ENCODE assay signal across 8 cellular contexts in genomic region chr3:178084938-178085816, GRCh38.
A peak's percentile ranks its signal among the peaks of the same experiment; 100 is the strongest.
DNase-seq lines count a peak whose midpoint lies in the region; ATAC-seq and TF ChIP-seq lines count a peak whose summit lies in the region.

No MANE protein-coding gene starts in this region.

- no peak overlapping the region for H3K4me3 Mint-ChIP-seq in activated naive CD8-positive, alpha-beta T cell treated with anti-CD3 and anti-CD28 coated beads, Interleukin-2, amount 10 ng/mL, durations not matched to agents 7 days and 5 days

- DNase-seq in GM03348 (ENCODE audit: low spot score) (peak; percentile 45), NCI-H460 (ENCODE audit: extremely low read depth, low read depth) (peak; percentile 93), right atrium auricular region (ENCODE audit: low spot score) (peak; percentile 80), posterior cingulate gyrus (peak; percentile 73 to 96 (median 80)), GF-D8 (lab: John Stamatoyannopoulos, UW) (no peak), NOMO-1 treated with DMSO at 0.1 percent for 48 hours (lab: John Stamatoyannopoulos, UW; ENCODE audit: unreplicated experiment) (no peak)
- DNase-seq in activated naive CD8-positive, alpha-beta T cell treated with anti-CD3 and anti-CD28 coated beads, Interleukin-2, amount 10 ng/mL, durations not matched to agents 7 days and 5 days: no peak

- intact Hi-C loops in posterior cingulate gyrus (cut with DNase I): no loop called here

- TF ChIP-seq CTCF in right atrium auricular region (IDR thresholded peaks at IDR 0.05): no peak

- peaks cover 14% of the 10 kb centered on the region for H3K4me1 Mint-ChIP-seq in activated naive CD8-positive, alpha-beta T cell treated with anti-CD3 and anti-CD28 coated beads, Interleukin-2, amount 10 ng/mL, durations not matched to agents 7 days and 5 days

- H3K27me3 ChIP-seq in right atrium auricular region: no peaks in the 10 kb centered on the region

- H3K27ac ChIP-seq in right atrium auricular region: peak overlapping the region; percentile 65 to 78

- H3K36me3 Mint-ChIP-seq in activated naive CD8-positive, alpha-beta T cell treated with anti-CD3 and anti-CD28 coated beads, Interleukin-2, amount 10 ng/mL, durations not matched to agents 7 days and 5 days: peaks cover 2% of the 10 kb centered on the region

- peak; percentile 50 for ATAC-seq in activated naive CD8-positive, alpha-beta T cell treated with anti-CD3 and anti-CD28 coated beads, Interleukin-2, amount 10 ng/mL, durations not matched to agents 7 days and 5 days (ENCODE audit: low read depth)
- no peak for ATAC-seq in HG03095 (IDR thresholded peaks at IDR 0.05; ENCODE audit: unreplicated experiment)

- no peaks in the 10 kb centered on the region for H3K9me3 ChIP-seq in right atrium auricular region

- POLR2A ChIA-PET in activated naive CD8-positive, alpha-beta T cell treated with anti-CD3 and anti-CD28 coated beads, Interleukin-2, amount 10 ng/mL, durations not matched to agents 7 days and 5 days (lab: Charles Lee): no interaction called here

- no peaks in the 10 kb centered on the region for H3K27me3 Mint-ChIP-seq in activated naive CD8-positive, alpha-beta T cell treated with anti-CD3 and anti-CD28 coated beads, Interleukin-2, amount 10 ng/mL, durations not matched to agents 7 days and 5 days

- H3K36me3 ChIP-seq in right atrium auricular region: no peaks in the 10 kb centered on the region

- H3K9me3 Mint-ChIP-seq in activated naive CD8-positive, alpha-beta T cell treated with anti-CD3 and anti-CD28 coated beads, Interleukin-2, amount 10 ng/mL, durations not matched to agents 7 days and 5 days: no peaks in the 10 kb centered on the region

- no peak overlapping the region for H3K27ac Mint-ChIP-seq in activated naive CD8-positive, alpha-beta T cell treated with anti-CD3 and anti-CD28 coated beads, Interleukin-2, amount 10 ng/mL, durations not matched to agents 7 days and 5 days

- no peak overlapping the region for H3K4me3 ChIP-seq in right atrium auricular region

- H3K4me1 ChIP-seq in right atrium auricular region: peaks cover 0 to 52% of the 10 kb centered on the region in 2 donors

Comparison
In these comparisons a context has a peak if more than half of its experiments do, and no peak if none do; other contexts are left out.
1. DNase-seq: peak in GM03348 (single experiment), NCI-H460 (single experiment), right atrium auricular region (single experiment) and posterior cingulate gyrus (10 of 10); none in activated naive CD8-positive, alpha-beta T cell treated with anti-CD3 and anti-CD28 coated beads, Interleukin-2, amount 10 ng/mL, durations not matched to agents 7 days and 5 days (single experiment), GF-D8 (single experiment) and NOMO-1 treated with DMSO at 0.1 percent for 48 hours (single experiment).